In the genomic region with DNA sequence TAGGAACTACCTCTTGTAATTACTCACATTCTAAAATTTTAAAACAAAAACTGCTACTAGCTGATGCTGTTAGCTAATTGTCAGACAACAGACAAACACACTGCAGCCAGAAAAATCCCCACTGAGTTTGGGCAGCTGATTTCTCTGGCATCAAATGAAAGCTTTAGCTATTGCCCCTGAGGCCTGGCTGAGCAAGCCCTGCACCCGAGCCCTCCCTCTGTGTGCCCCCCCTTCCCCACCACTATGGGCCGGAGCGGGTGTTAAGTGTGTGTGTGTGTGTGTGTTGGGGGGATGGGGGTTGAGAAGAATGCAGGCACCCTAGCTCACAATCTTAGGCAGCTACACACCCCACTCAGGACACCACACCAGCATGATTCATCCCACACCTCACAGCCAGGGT, we compare ENCODE assay signal across 16 cellular contexts. TPM values are rescaled to one million over a fixed set of nuclear protein-coding genes. Genes with fewer than 3 reads are reported as not detected.
DNase-seq lines count a peak whose midpoint lies in the region; ATAC-seq and TF ChIP-seq lines count a peak whose summit lies in the region.
"Had no signal": no experiment of that assay in that cellular context is flagged by ENCODE, and none has a peak within 500 bp of the region (broad histone marks: within the 10 kb centered on the region; RNA-seq: fewer than 3 reads in every experiment).

No MANE protein-coding gene starts in this region.

- no peaks in the 10 kb centered on the region for H3K9me3 Mint-ChIP-seq in activated CD8-positive, alpha-beta memory T cell treated with anti-CD3 and anti-CD28 coated beads, Interleukin-2, amount 10 ng/mL, durations not matched to agents 7 days and 5 days (ENCODE audit: low read depth)
- peaks cover 11% of the 10 kb centered on the region for H3K9me3 Mint-ChIP-seq in Caco-2 (ENCODE audit: unreplicated experiment)
- H3K9me3 Mint-ChIP-seq: CD8-positive, alpha-beta T cell had no signal

- TF ChIP-seq CTCF in osteoblast (IDR thresholded peaks at IDR 0.05; ENCODE audit: extremely low read depth, low read depth, low read length) (no peak), Caco-2 (IDR thresholded peaks at IDR 0.05; ENCODE audit: insufficient read depth in 1 of 2, low read depth in 1 of 2, low read length in 1 of 2, severe bottlenecking in 1 of 2, unreplicated experiment in 1 of 2) (no peak)

- H4K20me1 ChIP-seq in osteoblast (ENCODE audit: insufficient read depth, low read length) = no peaks in the 10 kb centered on the region

- CTCF ChIA-PET in activated CD8-positive, alpha-beta memory T cell treated with anti-CD3 and anti-CD28 coated beads, Interleukin-2, amount 10 ng/mL, durations not matched to agents 7 days and 5 days (lab: Charles Lee) = interaction anchor here (1.5 to 2.7 kb wide), 4 partner anchors 19 to 67 kb away, joined by 3 to 11 read pairs (median 5); no protein-coding TSS in a partner anchor
- CTCF ChIA-PET in Caco-2 (lab: Charles Lee) = interaction anchor here (1.2 to 2.0 kb wide), 2 partner anchors 27 to 67 kb away, joined by 3 to 5 read pairs; no protein-coding TSS in a partner anchor

- no peaks in the 10 kb centered on the region for H3K79me2 ChIP-seq in osteoblast (ENCODE audit: insufficient read depth, low read length)

- no peak overlapping the region for H3K4me2 ChIP-seq in osteoblast (ENCODE audit: insufficient read depth, low read length)
- H3K4me2 ChIP-seq: A549 had no signal

- H3K36me3 ChIP-seq in osteoblast (ENCODE audit: insufficient read depth, low read length) (no peaks in the 10 kb centered on the region), Caco-2 (ENCODE audit: control insufficient read depth, insufficient read depth, low read length) (no peaks in the 10 kb centered on the region)

- peaks cover 5% of the 10 kb centered on the region for H3K4me1 Mint-ChIP-seq in activated CD8-positive, alpha-beta memory T cell treated with anti-CD3 and anti-CD28 coated beads, Interleukin-2, amount 10 ng/mL, durations not matched to agents 7 days and 5 days
- no peaks in the 10 kb centered on the region for H3K4me1 Mint-ChIP-seq in Caco-2 (ENCODE audit: low read depth, unreplicated experiment)

- peaks cover 84% of the 10 kb centered on the region for H3K27me3 Mint-ChIP-seq in activated CD8-positive, alpha-beta memory T cell treated with anti-CD3 and anti-CD28 coated beads, Interleukin-2, amount 10 ng/mL, durations not matched to agents 7 days and 5 days
- H3K27me3 Mint-ChIP-seq in Caco-2 (ENCODE audit: insufficient read depth, unreplicated experiment) = peaks cover 29% of the 10 kb centered on the region

- no peak overlapping the region for H3K27ac Mint-ChIP-seq in activated CD8-positive, alpha-beta memory T cell treated with anti-CD3 and anti-CD28 coated beads, Interleukin-2, amount 10 ng/mL, durations not matched to agents 7 days and 5 days
- H3K27ac Mint-ChIP-seq in Caco-2 (ENCODE audit: unreplicated experiment) = no peak overlapping the region
- H3K27ac Mint-ChIP-seq: CD14-positive monocyte; CD8-positive, alpha-beta T cell had no signal

- no peak for ATAC-seq in activated CD8-positive, alpha-beta memory T cell treated with anti-CD3 and anti-CD28 coated beads, Interleukin-2, amount 10 ng/mL, durations not matched to agents 7 days and 5 days
- ATAC-seq: A549; CD8-positive, alpha-beta T cell; GM12878; HCT116 had no signal

- BruUV-seq in Caco-2 (replicated peaks; lab: Mats Ljungman, UMichigan) = no TSS peak

- H3K4me1 ChIP-seq in osteoblast (ENCODE audit: insufficient read depth, low read length) = no peaks in the 10 kb centered on the region
- no peaks in the 10 kb centered on the region for H3K4me1 ChIP-seq in Caco-2

- intact Hi-C loops in Caco-2 (cut with micrococcal nuclease; ENCODE audit: unreplicated experiment) = no loop called here

- H3K27ac ChIP-seq in osteoblast (ENCODE audit: low read depth, low read length) = no peak overlapping the region
- H3K27ac ChIP-seq: A549, GM23248, HL-60 had no signal

- H3K27me3 ChIP-seq in osteoblast (ENCODE audit: insufficient read depth, low read length) (peaks cover 86% of the 10 kb centered on the region), Caco-2 (replicated peaks; ENCODE audit: control insufficient read depth, insufficient read depth, low read length) (no peaks in the 10 kb centered on the region; the same call in 1 of the 2 replicates)

- POLR2A ChIA-PET in Caco-2 (lab: Charles Lee) = no interaction called here

- H3K4me3 ChIP-seq in osteoblast (ENCODE audit: insufficient read depth, low read length) = no peak overlapping the region
- no peak overlapping the region for H3K4me3 ChIP-seq in Caco-2 (ENCODE audit: low read depth, low read length)
- H3K4me3 ChIP-seq: A549, GM12878, GM23248 had no signal

- no peak overlapping the region for H3K4me3 Mint-ChIP-seq in activated CD8-positive, alpha-beta memory T cell treated with anti-CD3 and anti-CD28 coated beads, Interleukin-2, amount 10 ng/mL, durations not matched to agents 7 days and 5 days
- no peak overlapping the region for H3K4me3 Mint-ChIP-seq in Caco-2 (ENCODE audit: unreplicated experiment)
- H3K4me3 Mint-ChIP-seq: CD8-positive, alpha-beta T cell had no signal

- peak; percentile 41 for DNase-seq in activated CD8-positive, alpha-beta memory T cell treated with anti-CD3 and anti-CD28 coated beads for 24 hours
- DNase-seq in activated CD8-positive, alpha-beta memory T cell treated with anti-CD3 and anti-CD28 coated beads, Interleukin-2, amount 10 ng/mL, durations not matched to agents 7 days and 5 days = no peak
- DNase-seq in NCI-H82 (lab: John Stamatoyannopoulos, UW) (peak; percentile 95), ecto neural progenitor cell (ENCODE audit: low spot score) (peak; percentile 49), osteoblast (ENCODE audit: insufficient read length, low spot score, missing footprints) (peak; percentile 45), GM19240 (ENCODE audit: insufficient read length, low spot score) (no peak), Caco-2 (no peak)
- DNase-seq: CD8-positive, alpha-beta T cell; DMS 273 treated with DMSO at 0.1 percent for 48 hours; GM23248 had no signal

- no peaks in the 10 kb centered on the region for H3K36me3 Mint-ChIP-seq in activated CD8-positive, alpha-beta memory T cell treated with anti-CD3 and anti-CD28 coated beads, Interleukin-2, amount 10 ng/mL, durations not matched to agents 7 days and 5 days
- no peaks in the 10 kb centered on the region for H3K36me3 Mint-ChIP-seq in Caco-2 (ENCODE audit: insufficient read depth, unreplicated experiment)
- H3K36me3 Mint-ChIP-seq: CD14-positive monocyte; CD8-positive, alpha-beta T cell had no signal

- H2AFZ ChIP-seq in osteoblast (ENCODE audit: low read length) = no peak overlapping the region
- H2AFZ ChIP-seq: GM23248 had no signal

- H3K9me3 ChIP-seq in osteoblast (ENCODE audit: low read depth, low read length) = no peaks in the 10 kb centered on the region
- peaks cover 6% of the 10 kb centered on the region for H3K9me3 ChIP-seq in Caco-2

RNA-seq across cellular contexts. Expression of gene NEUROG1, which starts 2.4 kb away (rescaled TPM):
- not detected for total RNA-seq in activated CD8-positive, alpha-beta memory T cell treated with anti-CD3 and anti-CD28 coated beads, Interleukin-2, amount 10 ng/mL, durations not matched to agents 7 days and 5 days
- not detected in 2 replicates for total RNA-seq in osteoblast
- not detected in 2 replicates for total RNA-seq in Caco-2 (2022)
- total RNA-seq: CD8-positive, alpha-beta T cell; Daoy; GM12878; GM23248 had no signal

RNA-seq across cellular contexts. Expression of gene CXCL14, which starts 45.4 kb away (rescaled TPM):
- not detected for total RNA-seq in activated CD8-positive, alpha-beta memory T cell treated with anti-CD3 and anti-CD28 coated beads, Interleukin-2, amount 10 ng/mL, durations not matched to agents 7 days and 5 days
- not detected in 2 replicates for total RNA-seq in osteoblast
- not detected in 2 replicates for total RNA-seq in Caco-2 (2022)
- total RNA-seq: CD8-positive, alpha-beta T cell; GM12878 had no signal

Comparison
In these comparisons a context has a peak if more than half of its experiments do, and no peak if none do; other contexts are left out.
1. DNase-seq: peak in activated CD8-positive, alpha-beta memory T cell treated with anti-CD3 and anti-CD28 coated beads for 24 hours (single experiment), NCI-H82 (single experiment), ecto neural progenitor cell (single experiment) and osteoblast (single experiment); none in activated CD8-positive, alpha-beta memory T cell treated with anti-CD3 and anti-CD28 coated beads, Interleukin-2, amount 10 ng/mL, durations not matched to agents 7 days and 5 days (single experiment), GM19240 (single experiment) and Caco-2 (0 of 2).